ENCODE assay signal across 23 cellular contexts in the genomic region with DNA sequence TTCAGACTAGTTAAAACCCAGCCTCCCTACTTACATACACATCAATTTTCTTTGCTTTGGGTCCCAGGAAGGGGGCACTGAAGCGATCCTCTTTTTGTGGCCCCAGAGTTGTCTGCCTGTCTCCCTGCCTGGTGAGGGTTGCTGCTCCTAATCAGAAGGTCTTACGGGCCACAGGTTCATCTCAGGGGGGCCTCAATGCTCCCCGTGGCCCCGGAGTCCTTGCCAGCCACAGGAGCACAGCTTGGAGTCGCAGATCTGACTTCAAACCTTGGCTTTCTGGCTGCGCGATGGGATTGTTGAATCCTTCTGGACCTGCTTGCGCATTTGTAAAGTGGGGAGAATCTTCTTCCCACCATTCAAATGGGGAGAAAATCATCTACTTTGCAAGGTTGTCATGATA. TPM values are rescaled to one million over a fixed set of nuclear protein-coding genes. Genes with fewer than 3 reads are reported as not detected.
A peak's percentile ranks its signal among the peaks of the same experiment; 100 is the strongest.
DNase-seq lines count a peak whose midpoint lies in the region; ATAC-seq and TF ChIP-seq lines count a peak whose summit lies in the region.
"Had no signal": no experiment of that assay in that cellular context is flagged by ENCODE, and none has a peak within 500 bp of the region (broad histone marks: within the 10 kb centered on the region; RNA-seq: fewer than 3 reads in every experiment).

No MANE protein-coding gene starts in this region.

- no peaks in the 10 kb centered on the region for H3K27me3 Mint-ChIP-seq in chondrocyte (ENCODE audit: low read depth)
- peaks cover 22% of the 10 kb centered on the region for H3K27me3 Mint-ChIP-seq in activated naive CD4-positive, alpha-beta T cell treated with anti-CD3 and anti-CD28 coated beads, Interleukin-2, amount 10 ng/mL, durations not matched to agents 7 days and 5 days

- H3K36me3 Mint-ChIP-seq in chondrocyte (ENCODE audit: low read depth) = peaks cover 7% of the 10 kb centered on the region
- H3K36me3 Mint-ChIP-seq in activated naive CD4-positive, alpha-beta T cell treated with anti-CD3 and anti-CD28 coated beads, Interleukin-2, amount 10 ng/mL, durations not matched to agents 7 days and 5 days = no peaks in the 10 kb centered on the region
- H3K36me3 Mint-ChIP-seq: activated CD8-positive, alpha-beta memory T cell treated with anti-CD3 and anti-CD28 coated beads, Interleukin-2, amount 10 ng/mL, durations not matched to agents 7 days and 5 days; neural progenitor cell had no signal

- no peak for TF ChIP-seq EP300 in upper lobe of left lung (IDR thresholded peaks at IDR 0.05)

- H3K4me1 ChIP-seq in HUES6 (ENCODE audit: control insufficient read depth, insufficient read depth, low read length) (peaks cover 25% of the 10 kb centered on the region), lower lobe of right lung (no peaks in the 10 kb centered on the region), upper lobe of left lung (peaks cover 0 to 13% (median 4%) of the 10 kb centered on the region in 4 donors)
- H3K4me1 ChIP-seq: Caco-2, HAP-1, neural progenitor cell, SJCRH30 had no signal

- peak overlapping the region; percentile 94 for H3K27ac Mint-ChIP-seq in chondrocyte (ENCODE audit: unreplicated experiment)
- no peak overlapping the region for H3K27ac Mint-ChIP-seq in activated naive CD4-positive, alpha-beta T cell treated with anti-CD3 and anti-CD28 coated beads, Interleukin-2, amount 10 ng/mL, durations not matched to agents 7 days and 5 days
- H3K27ac Mint-ChIP-seq: activated CD8-positive, alpha-beta memory T cell treated with anti-CD3 and anti-CD28 coated beads, Interleukin-2, amount 10 ng/mL, durations not matched to agents 7 days and 5 days; neural progenitor cell had no signal

- H3K4me1 Mint-ChIP-seq in chondrocyte (ENCODE audit: low read depth) = peaks cover 47% of the 10 kb centered on the region
- no peaks in the 10 kb centered on the region for H3K4me1 Mint-ChIP-seq in activated naive CD4-positive, alpha-beta T cell treated with anti-CD3 and anti-CD28 coated beads, Interleukin-2, amount 10 ng/mL, durations not matched to agents 7 days and 5 days
- H3K4me1 Mint-ChIP-seq: activated CD8-positive, alpha-beta memory T cell treated with anti-CD3 and anti-CD28 coated beads, Interleukin-2, amount 10 ng/mL, durations not matched to agents 7 days and 5 days had no signal

- H3K4me3 ChIP-seq in HUES6 (ENCODE audit: low read depth, low read length) (0 out of 2 replicates have a peak overlapping the region, but pooled peaks have one; percentile 5), lower lobe of right lung (no peak overlapping the region), upper lobe of left lung (no peak overlapping the region)
- H3K4me3 ChIP-seq: BLaER1 treated with 17β-estradiol and CSF1 and Interleukin-3, amounts not matched to agents 10 nM and 100 nM; HAP-1; K562; neural progenitor cell; SJCRH30 had no signal

- H3K9ac ChIP-seq in HUES6 (ENCODE audit: low read length) = no peak overlapping the region
- H3K9ac ChIP-seq: BLaER1 treated with 17β-estradiol and CSF1 and Interleukin-3, amounts not matched to agents 10 nM and 100 nM; neural progenitor cell had no signal

- ATAC-seq in lower lobe of right lung (no peak), upper lobe of left lung (ENCODE audit: low FRiP score in 2 of 2) (no peak), GM21723 (IDR thresholded peaks at IDR 0.05; ENCODE audit: unreplicated experiment) (no peak)
- ATAC-seq: activated CD8-positive, alpha-beta memory T cell treated with anti-CD3 and anti-CD28 coated beads, Interleukin-2, amount 10 ng/mL, durations not matched to agents 7 days and 5 days; K562 had no signal

- intact Hi-C loops in lower lobe of right lung (cut with DNase I) = no loop called here

- WGBS in upper lobe of left lung, 2 donors = 55 to 67% methylated on average over 8 of the region's 8 CpGs

- H3K27ac ChIP-seq in HUES6 (ENCODE audit: low read depth, low read length) (no peak overlapping the region), lower lobe of right lung (peak overlapping the region; percentile 69), upper lobe of left lung (peak overlapping the region; percentile 14 to 71 (median 67))
- H3K27ac ChIP-seq: BLaER1 treated with 17β-estradiol and CSF1 and Interleukin-3, amounts not matched to agents 10 nM and 100 nM; neural progenitor cell; SJCRH30 had no signal

- TF ChIP-seq POLR2A in upper lobe of left lung (IDR thresholded peaks at IDR 0.05) = no peak

- TF ChIP-seq CTCF in chondrocyte (IDR thresholded peaks at IDR 0.05) (no peak), lower lobe of right lung (IDR thresholded peaks at IDR 0.05) (no peak), upper lobe of left lung (IDR thresholded peaks at IDR 0.05) (no peak)

- H3K9me3 Mint-ChIP-seq in chondrocyte (ENCODE audit: low read depth) = peaks cover 11% of the 10 kb centered on the region
- no peaks in the 10 kb centered on the region for H3K9me3 Mint-ChIP-seq in activated naive CD4-positive, alpha-beta T cell treated with anti-CD3 and anti-CD28 coated beads, Interleukin-2, amount 10 ng/mL, durations not matched to agents 7 days and 5 days

- CTCF ChIA-PET in activated naive CD4-positive, alpha-beta T cell treated with anti-CD3 and anti-CD28 coated beads, Interleukin-2, amount 10 ng/mL, durations not matched to agents 7 days and 5 days (lab: Charles Lee) = no interaction called here

- H3K36me3 ChIP-seq in HUES6 (ENCODE audit: control insufficient read depth, insufficient read depth, low read length) (no peaks in the 10 kb centered on the region), lower lobe of right lung (no peaks in the 10 kb centered on the region), upper lobe of left lung (no peaks in the 10 kb centered on the region)
- H3K36me3 ChIP-seq: BLaER1 treated with 17β-estradiol and CSF1 and Interleukin-3, amounts not matched to agents 10 nM and 100 nM; esophagus squamous epithelium; HAP-1; neural progenitor cell; SJCRH30 had no signal

- H3K9me3 ChIP-seq in HUES6 (ENCODE audit: control insufficient read depth, insufficient read depth, low read depth, low read length) (no peaks in the 10 kb centered on the region), lower lobe of right lung (no peaks in the 10 kb centered on the region), upper lobe of left lung (no peaks in the 10 kb centered on the region)
- H3K9me3 ChIP-seq: Caco-2, esophagus squamous epithelium, HAP-1, SJCRH30 had no signal

- peak overlapping the region; percentile 15 for H3K4me3 Mint-ChIP-seq in chondrocyte (ENCODE audit: unreplicated experiment)
- no peak overlapping the region for H3K4me3 Mint-ChIP-seq in activated naive CD4-positive, alpha-beta T cell treated with anti-CD3 and anti-CD28 coated beads, Interleukin-2, amount 10 ng/mL, durations not matched to agents 7 days and 5 days
- H3K4me3 Mint-ChIP-seq: activated CD8-positive, alpha-beta memory T cell treated with anti-CD3 and anti-CD28 coated beads, Interleukin-2, amount 10 ng/mL, durations not matched to agents 7 days and 5 days; neural progenitor cell had no signal

- H3K27me3 ChIP-seq in HUES6 (ENCODE audit: control insufficient read depth, insufficient read depth, low read length) (no peaks in the 10 kb centered on the region), lower lobe of right lung (ENCODE audit: low read depth) (no peaks in the 10 kb centered on the region), upper lobe of left lung (no peaks in the 10 kb centered on the region)
- H3K27me3 ChIP-seq: BLaER1 treated with 17β-estradiol and CSF1 and Interleukin-3, amounts not matched to agents 10 nM and 100 nM; neural progenitor cell; SJCRH30 had no signal

- no peak for DNase-seq in chondrocyte (ENCODE audit: low spot score)
- no peak for DNase-seq in lower lobe of right lung
- DNase-seq in upper lobe of left lung = no peak
- no peak for DNase-seq in NCI-H774 (lab: John Stamatoyannopoulos, UW)
- no peak for DNase-seq in activated naive CD4-positive, alpha-beta T cell treated with anti-CD3 and anti-CD28 coated beads, Interleukin-2, amount 10 ng/mL, durations not matched to agents 7 days and 5 days
- DNase-seq: activated CD8-positive, alpha-beta memory T cell treated with anti-CD3 and anti-CD28 coated beads, Interleukin-2, amount 10 ng/mL, durations not matched to agents 7 days and 5 days; activated T-cell treated with anti-CD3 and anti-CD28 coated beads, Interleukin-2, amount 50 U/mL, for 48 hours; Caco-2; cortex of kidney; esophagus squamous epithelium; GDM1; mammary epithelial cell; NCI-H2029; NCI-H748 treated with DMSO at 0.1 percent for 48 hours; SJCRH30; stimulated activated naive CD4-positive, alpha-beta T cell treated with Interleukin-2 at 50 U/mL for 16 hours; T1000 had no signal

RNA-seq across cellular contexts. Expression of gene MYH10, which starts 44.8 kb away (rescaled TPM):
- total RNA-seq in chondrocyte (211 to 296 TPM (median 284 TPM) in 3 replicates), lower lobe of right lung (83.3 TPM), upper lobe of left lung (100 to 1,000 TPM in 3 of 6 donors, 10 to 100 TPM in 3; 73.3 to 246 (median 99.6) TPM)
